In the genomic region with DNA sequence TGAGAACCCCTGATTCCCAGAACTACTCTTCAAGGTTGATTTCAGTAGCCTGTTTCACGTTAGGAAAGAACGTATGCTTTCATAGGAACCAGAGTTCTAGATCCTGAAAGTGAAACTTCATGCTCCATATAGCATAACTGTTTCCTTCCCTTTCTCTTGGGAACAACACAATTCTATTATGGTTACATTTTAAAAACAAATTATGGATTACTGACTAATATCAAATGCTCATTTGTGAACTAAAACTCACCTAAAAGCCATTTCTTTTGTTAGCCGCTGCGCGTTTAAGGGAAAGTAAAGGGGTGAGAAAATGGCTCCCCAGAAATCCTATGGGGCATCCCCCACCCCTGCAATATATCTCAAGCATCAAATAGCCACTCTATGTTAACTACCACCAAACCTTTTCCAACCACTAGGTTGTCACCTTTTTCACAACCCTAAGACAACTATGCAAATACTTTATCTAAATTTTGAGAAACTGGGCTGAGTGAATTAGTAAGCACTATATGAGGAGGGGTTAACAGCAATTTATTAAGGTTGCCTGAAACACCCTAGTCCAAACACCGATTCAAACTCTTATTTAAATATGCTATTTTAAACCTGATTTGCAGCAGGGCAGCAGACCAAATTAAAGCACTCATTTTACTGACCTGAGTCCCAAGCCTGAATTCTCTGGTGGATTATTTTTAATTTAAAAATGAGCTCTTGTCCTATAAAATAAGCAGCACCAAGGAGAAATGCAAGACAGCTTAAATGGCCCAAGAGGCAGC, we compare ENCODE assay signal across 1 cellular context.
TF ChIP-seq lines count a peak whose summit lies in the region.

No MANE protein-coding gene starts in this region.

TF ChIP-seq in HCT116, 20 proteins besides CTCF, POLR2A, EP300 and RAD21 (continued from another document):
- TF ChIP-seq ZFX (IDR thresholded peaks at IDR 0.05) (no peak), CEBPB (IDR thresholded peaks at IDR 0.05; ENCODE audit: low read depth) (no peak), FOSL1 (IDR thresholded peaks at IDR 0.05; ENCODE audit: low read depth) (no peak), SRF (IDR thresholded peaks at IDR 0.05; ENCODE audit: low read depth) (no peak), SP1 (IDR thresholded peaks at IDR 0.05; ENCODE audit: low read depth) (no peak), JUND (IDR thresholded peaks at IDR 0.05) (no peak), ZNF274 (IDR thresholded peaks at IDR 0.05; ENCODE audit: low read depth, low read length) (no peak), POLR2AphosphoS5 (IDR thresholded peaks at IDR 0.05; ENCODE audit: low read depth, low read length) (no peak), CBX3 (IDR thresholded peaks at IDR 0.05; ENCODE audit: low read depth) (no peak), EZH2phosphoT487 (IDR thresholded peaks at IDR 0.05; ENCODE audit: borderline replicate concordance) (no peak)
- TF ChIP-seq, protein P1, sequence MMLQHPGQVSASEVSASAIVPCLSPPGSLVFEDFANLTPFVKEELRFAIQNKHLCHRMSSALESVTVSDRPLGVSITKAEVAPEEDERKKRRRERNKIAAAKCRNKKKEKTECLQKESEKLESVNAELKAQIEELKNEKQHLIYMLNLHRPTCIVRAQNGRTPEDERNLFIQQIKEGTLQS (IDR thresholded peaks at IDR 0.05) = no peak
- TF ChIP-seq, protein P2, sequence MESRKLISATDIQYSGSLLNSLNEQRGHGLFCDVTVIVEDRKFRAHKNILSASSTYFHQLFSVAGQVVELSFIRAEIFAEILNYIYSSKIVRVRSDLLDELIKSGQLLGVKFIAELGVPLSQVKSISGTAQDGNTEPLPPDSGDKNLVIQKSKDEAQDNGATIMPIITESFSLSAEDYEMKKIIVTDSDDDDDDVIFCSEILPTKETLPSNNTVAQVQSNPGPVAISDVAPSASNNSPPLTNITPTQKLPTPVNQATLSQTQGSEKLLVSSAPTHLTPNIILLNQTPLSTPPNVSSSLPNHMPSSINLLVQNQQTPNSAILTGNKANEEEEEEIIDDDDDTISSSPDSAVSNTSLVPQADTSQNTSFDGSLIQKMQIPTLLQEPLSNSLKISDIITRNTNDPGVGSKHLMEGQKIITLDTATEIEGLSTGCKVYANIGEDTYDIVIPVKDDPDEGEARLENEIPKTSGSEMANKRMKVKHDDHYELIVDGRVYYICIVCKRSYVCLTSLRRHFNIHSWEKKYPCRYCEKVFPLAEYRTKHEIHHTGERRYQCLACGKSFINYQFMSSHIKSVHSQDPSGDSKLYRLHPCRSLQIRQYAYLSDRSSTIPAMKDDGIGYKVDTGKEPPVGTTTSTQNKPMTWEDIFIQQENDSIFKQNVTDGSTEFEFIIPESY (IDR thresholded peaks at IDR 0.05; ENCODE audit: extremely low read depth, insufficient replicate concordance, low read length) = no peak
- TF ChIP-seq, protein P3, sequence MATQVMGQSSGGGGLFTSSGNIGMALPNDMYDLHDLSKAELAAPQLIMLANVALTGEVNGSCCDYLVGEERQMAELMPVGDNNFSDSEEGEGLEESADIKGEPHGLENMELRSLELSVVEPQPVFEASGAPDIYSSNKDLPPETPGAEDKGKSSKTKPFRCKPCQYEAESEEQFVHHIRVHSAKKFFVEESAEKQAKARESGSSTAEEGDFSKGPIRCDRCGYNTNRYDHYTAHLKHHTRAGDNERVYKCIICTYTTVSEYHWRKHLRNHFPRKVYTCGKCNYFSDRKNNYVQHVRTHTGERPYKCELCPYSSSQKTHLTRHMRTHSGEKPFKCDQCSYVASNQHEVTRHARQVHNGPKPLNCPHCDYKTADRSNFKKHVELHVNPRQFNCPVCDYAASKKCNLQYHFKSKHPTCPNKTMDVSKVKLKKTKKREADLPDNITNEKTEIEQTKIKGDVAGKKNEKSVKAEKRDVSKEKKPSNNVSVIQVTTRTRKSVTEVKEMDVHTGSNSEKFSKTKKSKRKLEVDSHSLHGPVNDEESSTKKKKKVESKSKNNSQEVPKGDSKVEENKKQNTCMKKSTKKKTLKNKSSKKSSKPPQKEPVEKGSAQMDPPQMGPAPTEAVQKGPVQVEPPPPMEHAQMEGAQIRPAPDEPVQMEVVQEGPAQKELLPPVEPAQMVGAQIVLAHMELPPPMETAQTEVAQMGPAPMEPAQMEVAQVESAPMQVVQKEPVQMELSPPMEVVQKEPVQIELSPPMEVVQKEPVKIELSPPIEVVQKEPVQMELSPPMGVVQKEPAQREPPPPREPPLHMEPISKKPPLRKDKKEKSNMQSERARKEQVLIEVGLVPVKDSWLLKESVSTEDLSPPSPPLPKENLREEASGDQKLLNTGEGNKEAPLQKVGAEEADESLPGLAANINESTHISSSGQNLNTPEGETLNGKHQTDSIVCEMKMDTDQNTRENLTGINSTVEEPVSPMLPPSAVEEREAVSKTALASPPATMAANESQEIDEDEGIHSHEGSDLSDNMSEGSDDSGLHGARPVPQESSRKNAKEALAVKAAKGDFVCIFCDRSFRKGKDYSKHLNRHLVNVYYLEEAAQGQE (IDR thresholded peaks at IDR 0.05; ENCODE audit: low read depth) = no peak
- TF ChIP-seq, protein P4, sequence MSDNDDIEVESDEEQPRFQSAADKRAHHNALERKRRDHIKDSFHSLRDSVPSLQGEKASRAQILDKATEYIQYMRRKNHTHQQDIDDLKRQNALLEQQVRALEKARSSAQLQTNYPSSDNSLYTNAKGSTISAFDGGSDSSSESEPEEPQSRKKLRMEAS (IDR thresholded peaks at IDR 0.05) = no peak
